Comparison of ENCODE assay signal across 21 cellular contexts in genomic region chr10:72793752-72794151, GRCh38.
DNase-seq lines count a peak whose midpoint lies in the region; ATAC-seq, FAIRE-seq and TF ChIP-seq lines count a peak whose summit lies in the region.
"Had no signal": no experiment of that assay in that cellular context is flagged by ENCODE, and none has a peak within 500 bp of the region (broad histone marks: within the 10 kb centered on the region; RNA-seq: fewer than 3 reads in every experiment).

No MANE protein-coding gene starts in this region.

- H3K36me3 ChIP-seq in HUES48 (ENCODE audit: control insufficient read depth, insufficient read depth, low read length) (no peaks in the 10 kb centered on the region), iPS-20b (ENCODE audit: insufficient read depth, low read depth, low read length) (no peaks in the 10 kb centered on the region), small intestine (ENCODE audit: control insufficient read depth in 2 of 2, insufficient read depth in 2 of 2, low read length in 2 of 2) (no peaks in the 10 kb centered on the region)
- H3K36me3 ChIP-seq: HAP-1 had no signal

- H3K9me3 ChIP-seq in A549, result no peaks in the 10 kb centered on the region
- no peaks in the 10 kb centered on the region for H3K9me3 ChIP-seq in HUES48 (ENCODE audit: control insufficient read depth, insufficient read depth, low read length)
- no peaks in the 10 kb centered on the region for H3K9me3 ChIP-seq in iPS-20b (ENCODE audit: insufficient read depth, low read depth, low read length)
- no peaks in the 10 kb centered on the region for H3K9me3 ChIP-seq in small intestine (ENCODE audit: control insufficient read depth, low read depth)
- H3K9me3 ChIP-seq: HAP-1 had no signal

- no peaks in the 10 kb centered on the region for H3K36me3 Mint-ChIP-seq in WTC11

- H3K4me3 ChIP-seq in A549 (no peak overlapping the region), HUES48 (ENCODE audit: low read depth, low read length) (0 out of 2 replicates have a peak overlapping the region, but pooled peaks have one; percentile 19), iPS-20b (ENCODE audit: low read length) (peak overlapping the region; percentile 7; the same call in 1 of the 2 replicates), small intestine (ENCODE audit: low read depth in 1 of 2, low read length in 2 of 2) (no peak overlapping the region)
- H3K4me3 ChIP-seq: HAP-1 had no signal

- FAIRE-seq in A549 (lab: Jason Lieb, UNC), result no peak
- FAIRE-seq in small intestine (lab: Jason Lieb, UNC), result no peak
- FAIRE-seq: GM12892, GM19239, HTR-8/SVneo had no signal

- H3K4me1 ChIP-seq in A549, result peaks cover 52% of the 10 kb centered on the region
- peaks cover 50% of the 10 kb centered on the region for H3K4me1 ChIP-seq in HUES48 (ENCODE audit: control insufficient read depth, insufficient read depth, low read length)
- peaks cover 44% of the 10 kb centered on the region for H3K4me1 ChIP-seq in iPS-20b (ENCODE audit: insufficient read depth, low read length)
- H3K4me1 ChIP-seq in small intestine (ENCODE audit: control insufficient read depth in 2 of 2, insufficient read depth in 1 of 2, low read depth in 1 of 2, low read length in 1 of 2), result no peaks in the 10 kb centered on the region

- TF ChIP-seq CTCF in A549 (IDR thresholded peaks at IDR 0.05) (no peak), WTC11 (IDR thresholded peaks at IDR 0.05) (no peak)

- no peak overlapping the region for H3K4me3 Mint-ChIP-seq in WTC11
- H3K4me3 Mint-ChIP-seq: B cell; CD4-positive, alpha-beta T cell; IgD-negative memory B cell had no signal

- no peak for TF ChIP-seq POLR2A in A549 (IDR thresholded peaks at IDR 0.05; ENCODE audit: low read length)

- H3K9me3 Mint-ChIP-seq in WTC11, result no peaks in the 10 kb centered on the region
- H3K9me3 Mint-ChIP-seq: CD4-positive, alpha-beta T cell; IgD-negative memory B cell had no signal

- no peak for TF ChIP-seq EP300 in A549 (IDR thresholded peaks at IDR 0.05)

- peak overlapping the region; percentile 61 to 62 for H3K27ac ChIP-seq in A549
- peak overlapping the region; percentile 85 for H3K27ac ChIP-seq in HUES48 (ENCODE audit: low read depth, low read length)
- H3K27ac ChIP-seq in iPS-20b (ENCODE audit: low read length), result peak overlapping the region; percentile 19
- H3K27ac ChIP-seq in small intestine (ENCODE audit: low read depth in 1 of 2, low read length in 1 of 2), result no peak overlapping the region
- H3K27ac ChIP-seq: 22Rv1, KMS-11 had no signal

- H3K27ac Mint-ChIP-seq in WTC11, result peak overlapping the region; percentile 66
- H3K27ac Mint-ChIP-seq: B cell, IgD-negative memory B cell had no signal

- POLR2A ChIA-PET in A549 (lab: Yijun Ruan, JAX), result no interaction called here
- POLR2A ChIA-PET in WTC11 (lab: Charles Lee), result interaction anchor here (1.5 kb wide), 1 partner anchor 367 kb away, joined by 3 read pairs; no protein-coding TSS in a partner anchor

- ATAC-seq in A549 (no peak), WTC11 (peak; percentile 59)

- DNase-seq in A549 (ENCODE audit: low read depth in 1 of 2, low spot score in 1 of 2) (no peak), WTC11 (ENCODE audit: low spot score) (no peak), small intestine (no peak), NCI-H1092 treated with DMSO at 0.1 percent for 48 hours (lab: John Stamatoyannopoulos, UW) (no peak), cerebellar cortex (ENCODE audit: low spot score) (no peak), AG08396 (ENCODE audit: low spot score) (no peak)
- DNase-seq: C1 segment of cervical spinal cord; CD4-positive, alpha-beta T cell; DMS153; DND-41; GDM1 had no signal

- no peak overlapping the region for H3K9ac ChIP-seq in HUES48 (ENCODE audit: low read depth, low read length)
- H3K9ac ChIP-seq in iPS-20b (ENCODE audit: low read depth, low read length), result no peak overlapping the region
- H3K9ac ChIP-seq: KMS-11 had no signal

- peaks cover 54% of the 10 kb centered on the region for H3K4me1 Mint-ChIP-seq in WTC11

- no peaks in the 10 kb centered on the region for H3K27me3 ChIP-seq in HUES48 (ENCODE audit: control insufficient read depth, insufficient read depth, low read length)
- H3K27me3 ChIP-seq in iPS-20b (ENCODE audit: insufficient read depth, low read length), result no peaks in the 10 kb centered on the region
- no peaks in the 10 kb centered on the region for H3K27me3 ChIP-seq in small intestine (ENCODE audit: control insufficient read depth in 2 of 2, insufficient read depth in 2 of 2, low read length in 2 of 2)

- TF ChIP-seq RAD21 in A549 (conservative IDR thresholded peaks at IDR 0.05 in 1 of 2, IDR thresholded peaks at IDR 0.05 in 1 of 2), result no peak

- CTCF ChIA-PET in A549 (lab: Yijun Ruan, JAX) (interaction anchor here (1.2 kb wide), 1 partner anchor 10 kb away, joined by 3 read pairs; no protein-coding TSS in a partner anchor), WTC11 (lab: Charles Lee) (interaction anchor here (1.6 kb wide), 1 partner anchor 40 kb away, joined by 7 read pairs; no protein-coding TSS in a partner anchor)

- WGBS in A549 (ENCODE audit: missing lambda C conversion rate), result 100% methylated on average over 1 of the region's 1 CpG
- WGBS in small intestine, 3 donors, result 92 to 100% (median 95%) methylated on average over 1 of the region's 1 CpG

- H3K4me2 ChIP-seq in A549, result 0 out of 3 replicates have a peak overlapping the region, but pooled peaks have one; percentile 36
- H3K4me2 ChIP-seq: KMS-11 had no signal

- no peaks in the 10 kb centered on the region for H3K27me3 Mint-ChIP-seq in WTC11 (ENCODE audit: low read depth)
- H3K27me3 Mint-ChIP-seq: B cell; CD4-positive, alpha-beta T cell; IgD-negative memory B cell had no signal

TF ChIP-seq in A549, 52 proteins besides CTCF, POLR2A, EP300 and RAD21 (continues in another document):
- TF ChIP-seq HDAC2 (IDR thresholded peaks at IDR 0.05) (no peak), MAZ (IDR thresholded peaks at IDR 0.05; ENCODE audit: borderline replicate concordance, low read depth, low read length) (no peak), NFE2L2 (conservative IDR thresholded peaks at IDR 0.05; ENCODE audit: low read length) (no peak), HES2 (IDR thresholded peaks at IDR 0.05) (no peak), EHMT2 (IDR thresholded peaks at IDR 0.05; ENCODE audit: low read depth) (no peak), HOXB5 (CRISPR knock-in tag; IDR thresholded peaks at IDR 0.05) (no peak), JUN (IDR thresholded peaks at IDR 0.05) (no peak), HOXB13 (CRISPR knock-in tag; IDR thresholded peaks at IDR 0.05; ENCODE audit: low read depth) (no peak), E2F6 (IDR thresholded peaks at IDR 0.05; ENCODE audit: borderline replicate concordance, low read depth) (no peak), PHF8 (IDR thresholded peaks at IDR 0.05; ENCODE audit: borderline replicate concordance, low read depth) (no peak), ESRRA (IDR thresholded peaks at IDR 0.05; ENCODE audit: borderline replicate concordance, low read length) (no peak), SREBF2 (IDR thresholded peaks at IDR 0.05) (no peak)

TF ChIP-seq in WTC11, 78 proteins besides CTCF, POLR2A, EP300 and RAD21 (continues in another document):
- no peak for TF ChIP-seq GABPB1 (CRISPR knock-in tag; IDR thresholded peaks at IDR 0.05)
- TF ChIP-seq ATF2 (CRISPR knock-in tag; IDR thresholded peaks at IDR 0.05; ENCODE audit: borderline replicate concordance, low read depth), result no peak
- TF ChIP-seq NFYB (CRISPR knock-in tag; conservative IDR thresholded peaks at IDR 0.05; ENCODE audit: low read depth), result no peak
- no peak for TF ChIP-seq MYBL2 (CRISPR knock-in tag; IDR thresholded peaks at IDR 0.05)
- no peak for TF ChIP-seq ERG (CRISPR knock-in tag; IDR thresholded peaks at IDR 0.05)
- no peak for TF ChIP-seq PRRX2 (CRISPR knock-in tag; IDR thresholded peaks at IDR 0.05)
- TF ChIP-seq CDX4 (CRISPR knock-in tag; IDR thresholded peaks at IDR 0.05; ENCODE audit: borderline replicate concordance), result no peak
- no peak for TF ChIP-seq ATF6 (CRISPR knock-in tag; IDR thresholded peaks at IDR 0.05)

Comparison
In these comparisons a context has a peak if more than half of its experiments do, and no peak if none do; other contexts are left out.
1. H3K27ac ChIP-seq: peak in A549 (2 of 2), HUES48 (single experiment) and iPS-20b (single experiment); none in small intestine (0 of 2).
2. H3K4me3 ChIP-seq: peak in HUES48 (single experiment) and iPS-20b (single experiment); none in A549 (single experiment) and small intestine (0 of 2).